Comparison of ENCODE assay signal across 8 cellular contexts in the genomic region with DNA sequence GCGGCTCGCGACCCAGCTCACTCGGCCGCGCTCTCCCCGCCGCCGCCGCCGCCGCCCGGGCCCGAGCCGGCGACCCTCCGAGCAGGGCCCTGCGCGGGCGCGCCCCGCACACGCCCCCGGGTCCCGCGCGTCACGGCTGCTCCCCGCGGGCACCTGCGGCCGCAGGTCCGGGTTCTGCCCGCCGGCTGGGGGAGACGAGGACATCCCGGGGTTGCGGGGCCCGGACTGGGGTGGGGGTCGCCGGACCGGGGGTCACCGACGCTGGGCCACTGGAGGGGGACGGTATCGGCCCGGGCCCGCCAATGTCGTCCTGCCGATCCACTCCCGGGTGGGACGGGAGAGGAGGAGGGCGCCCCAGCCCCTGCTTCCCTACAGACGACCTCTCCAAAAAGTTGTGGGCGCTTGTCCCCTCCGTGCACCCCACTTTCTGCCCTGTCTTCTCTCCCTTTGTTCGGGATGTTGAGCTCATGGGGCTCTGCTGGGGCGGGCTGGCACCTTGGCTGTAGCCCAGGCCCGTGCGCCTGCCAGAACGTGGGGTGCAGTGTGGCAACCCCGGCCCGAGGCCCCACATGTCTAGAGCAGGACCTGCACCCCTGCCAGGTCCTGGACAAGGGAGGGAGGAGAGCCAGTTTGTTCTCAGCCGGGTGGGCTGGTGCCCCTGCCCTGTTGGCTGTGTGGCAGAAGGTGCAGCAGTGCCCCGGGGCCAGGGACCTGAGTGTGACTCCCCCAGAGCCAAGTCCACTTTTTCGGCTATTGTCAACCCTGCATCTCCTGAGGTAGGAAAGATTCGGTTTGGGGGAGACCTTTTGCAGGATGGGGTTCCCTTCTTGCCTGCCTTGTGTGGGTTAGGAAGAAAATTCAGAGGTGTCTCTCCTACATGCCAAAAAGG. TPM values are rescaled to one million over a fixed set of nuclear protein-coding genes. Genes with fewer than 3 reads are reported as not detected.
DNase-seq lines count a peak whose midpoint lies in the region; FAIRE-seq and TF ChIP-seq lines count a peak whose summit lies in the region.

No MANE protein-coding gene starts in this region.

- no peaks in the 10 kb centered on the region for H3K27me3 Mint-ChIP-seq in T-helper 1 cell treated with Interleukin-12 subunit alpha and Interleukin-12 subunit beta and Interleukin-4 antibody, amounts not matched to agents 30 μg/mL and 1 μg/mL, for 36 hours (ENCODE audit: low read depth)
- peaks cover 5% of the 10 kb centered on the region for H3K27me3 Mint-ChIP-seq in neural progenitor cell (ENCODE audit: insufficient read depth, low read depth)

- peak overlapping the region; percentile 59 for H2AFZ ChIP-seq in SK-N-SH (ENCODE audit: low read depth)
- H2AFZ ChIP-seq in endothelial cell of umbilical vein (ENCODE audit: low read depth, low read length), result peak overlapping the region; percentile 74
- no peak overlapping the region for H2AFZ ChIP-seq in neural progenitor cell (replicated peaks)

- peak overlapping the region; percentile 70 to 76 for H3K4me3 ChIP-seq in SK-N-SH (ENCODE audit: low read depth in 2 of 2, low read length in 1 of 2)
- peak overlapping the region; percentile 32 to 56 (median 45) for H3K4me3 ChIP-seq in endothelial cell of umbilical vein (replicated peaks in 1 of 3; ENCODE audit: insufficient read depth in 1 of 3, low read depth in 1 of 3, low read length in 3 of 3)
- H3K4me3 ChIP-seq in neural progenitor cell, result peak overlapping the region; percentile 76

- H3K9ac ChIP-seq in SK-N-SH, result peak overlapping the region; percentile 49; the same call in 1 of the 2 replicates
- no peak overlapping the region for H3K9ac ChIP-seq in endothelial cell of umbilical vein (replicated peaks; ENCODE audit: extremely low read depth, insufficient read depth, low read length)
- H3K9ac ChIP-seq in neural progenitor cell, result no peak overlapping the region

- H3K9me3 Mint-ChIP-seq in T-helper 1 cell treated with Interleukin-12 subunit alpha and Interleukin-12 subunit beta and Interleukin-4 antibody, amounts not matched to agents 30 μg/mL and 1 μg/mL, for 36 hours, result no peaks in the 10 kb centered on the region
- H3K9me3 Mint-ChIP-seq in neural progenitor cell, result no peaks in the 10 kb centered on the region

- no peak for FAIRE-seq in endothelial cell of umbilical vein (lab: Jason Lieb, UNC)

- TF ChIP-seq CTCF in SK-N-SH (IDR thresholded peaks at IDR 0.05) (no peak), endothelial cell of umbilical vein (IDR thresholded peaks at IDR 0.05; ENCODE audit: extremely low read depth in 1 of 2, insufficient read depth in 1 of 2, low read depth in 1 of 2, low read length in 2 of 2) (no peak), neural progenitor cell (IDR thresholded peaks at IDR 0.05) (no peak)

- no peaks in the 10 kb centered on the region for H3K36me3 Mint-ChIP-seq in T-helper 1 cell treated with Interleukin-12 subunit alpha and Interleukin-12 subunit beta and Interleukin-4 antibody, amounts not matched to agents 30 μg/mL and 1 μg/mL, for 36 hours (ENCODE audit: low read depth)
- no peaks in the 10 kb centered on the region for H3K36me3 Mint-ChIP-seq in neural progenitor cell

- DNase-seq in T-helper 1 cell, result no peak
- DNase-seq in SK-N-SH, result peak; percentile 76
- DNase-seq in endothelial cell of umbilical vein (ENCODE audit: low read depth, low spot score), result no peak
- DNase-seq in neural progenitor cell (ENCODE audit: low spot score), result peak; percentile 11
- DNase-seq in stimulated activated naive CD4-positive, alpha-beta T cell treated with Interleukin-2 at 50 U/mL for 16 hours (lab: John Stamatoyannopoulos, UW), result no peak
- no peak for DNase-seq in NCI-H345 treated with DMSO at 0.1 percent for 48 hours (lab: John Stamatoyannopoulos, UW; ENCODE audit: unreplicated experiment)
- DNase-seq in cerebellar nuclear complex (lab: John Stamatoyannopoulos, UW), result no peak

- WGBS in SK-N-SH (ENCODE audit: low lambda C conversion rate), result 43% methylated on average over 7 of the region's 67 CpGs

- POLR2A ChIA-PET in SK-N-SH (lab: Yijun Ruan, JAX), result no interaction called here
- POLR2A ChIA-PET in endothelial cell of umbilical vein (lab: Charles Lee), result no interaction called here

- H3K27ac ChIP-seq in SK-N-SH (ENCODE audit: low read depth in 2 of 2, low read length in 1 of 2) (peak overlapping the region in 1 of 2 experiments; percentile 76; a peak in 2 of 4 replicates), endothelial cell of umbilical vein (ENCODE audit: insufficient read depth, low read depth, low read length) (no peak overlapping the region), neural progenitor cell (no peak overlapping the region)

- H4K20me1 ChIP-seq in SK-N-SH (ENCODE audit: insufficient read depth) (no peaks in the 10 kb centered on the region), endothelial cell of umbilical vein (replicated peaks; ENCODE audit: control insufficient read depth, extremely low read depth, insufficient read depth, low read length) (no peaks in the 10 kb centered on the region), neural progenitor cell (ENCODE audit: low read depth) (peaks cover 46% of the 10 kb centered on the region)

- H3K4me2 ChIP-seq in SK-N-SH (peak overlapping the region; percentile 98), endothelial cell of umbilical vein (ENCODE audit: insufficient read depth, low read length) (peak overlapping the region; percentile 70), neural progenitor cell (peak overlapping the region; percentile 82)

- H3K4me1 ChIP-seq in SK-N-SH (ENCODE audit: control insufficient read depth in 1 of 2, insufficient read depth in 2 of 2, low read depth in 1 of 2, low read length in 1 of 2) (peaks cover 0 to 46% of the 10 kb centered on the region in 2 experiments; a peak in 3 of 4 replicates), endothelial cell of umbilical vein (ENCODE audit: control insufficient read depth, extremely low read depth, insufficient read depth, low read length) (peaks cover 19% of the 10 kb centered on the region), neural progenitor cell (peaks cover 6% of the 10 kb centered on the region)

- TF ChIP-seq RAD21 in SK-N-SH (IDR thresholded peaks at IDR 0.05; ENCODE audit: low read length), result no peak

- peak overlapping the region; percentile 87 for H3K4me3 Mint-ChIP-seq in T-helper 1 cell treated with Interleukin-12 subunit alpha and Interleukin-12 subunit beta and Interleukin-4 antibody, amounts not matched to agents 30 μg/mL and 1 μg/mL, for 36 hours
- H3K4me3 Mint-ChIP-seq in neural progenitor cell, result peak overlapping the region; percentile 92

- peaks cover 4% of the 10 kb centered on the region for H3K79me2 ChIP-seq in SK-N-SH (ENCODE audit: insufficient read depth)
- H3K79me2 ChIP-seq in endothelial cell of umbilical vein (ENCODE audit: control insufficient read depth, insufficient read depth, low read length), result no peaks in the 10 kb centered on the region
- H3K79me2 ChIP-seq in neural progenitor cell (ENCODE audit: low read depth), result peaks cover 9% of the 10 kb centered on the region

- H3F3A ChIP-seq in SK-N-SH (replicated peaks; ENCODE audit: insufficient read depth), result peaks cover 4% of the 10 kb centered on the region
- H3F3A ChIP-seq in neural progenitor cell (ENCODE audit: low read depth), result peaks cover 15% of the 10 kb centered on the region

- TF ChIP-seq POLR2A in endothelial cell of umbilical vein (IDR thresholded peaks at IDR 0.05; ENCODE audit: low read depth, low read length), result no peak

- peak overlapping the region; percentile 88 for H3K27ac Mint-ChIP-seq in T-helper 1 cell treated with Interleukin-12 subunit alpha and Interleukin-12 subunit beta and Interleukin-4 antibody, amounts not matched to agents 30 μg/mL and 1 μg/mL, for 36 hours
- peak overlapping the region; percentile 25 for H3K27ac Mint-ChIP-seq in neural progenitor cell

- no peaks in the 10 kb centered on the region for H3K9me1 ChIP-seq in endothelial cell of umbilical vein (replicated peaks; ENCODE audit: control insufficient read depth, extremely low read depth, insufficient read depth, low read length)

- H3K36me3 ChIP-seq in SK-N-SH (replicated peaks in 1 of 2; ENCODE audit: control insufficient read depth in 1 of 2, insufficient read depth in 2 of 2, low read length in 1 of 2) (no peaks in the 10 kb centered on the region), endothelial cell of umbilical vein (ENCODE audit: control insufficient read depth in 2 of 2, extremely low read depth in 1 of 2, insufficient read depth in 2 of 2, low read length in 2 of 2) (no peaks in the 10 kb centered on the region), neural progenitor cell (no peaks in the 10 kb centered on the region)

- H3K9me2 ChIP-seq in SK-N-SH, result no peaks in the 10 kb centered on the region

- no TSS peak for BruUV-seq in endothelial cell of umbilical vein (replicated peaks; lab: Mats Ljungman, UMichigan)

- dilution Hi-C loops in endothelial cell of umbilical vein (cut with MboI; ENCODE audit: extremely low pct_ligation_motif_present, low sequenced_read_pairs), result no loop called here

- no peak for TF ChIP-seq EP300 in SK-N-SH (IDR thresholded peaks at IDR 0.05; ENCODE audit: borderline replicate concordance in 1 of 2, low read depth in 1 of 2, low read length in 1 of 2)

- H3K27me3 ChIP-seq in SK-N-SH (ENCODE audit: insufficient read depth), result no peaks in the 10 kb centered on the region
- no peaks in the 10 kb centered on the region for H3K27me3 ChIP-seq in endothelial cell of umbilical vein (ENCODE audit: control insufficient read depth in 2 of 2, insufficient read depth in 2 of 2, low read length in 2 of 2)
- peaks cover 38% of the 10 kb centered on the region for H3K27me3 ChIP-seq in neural progenitor cell

- peaks cover 46% of the 10 kb centered on the region for H3K4me1 Mint-ChIP-seq in T-helper 1 cell treated with Interleukin-12 subunit alpha and Interleukin-12 subunit beta and Interleukin-4 antibody, amounts not matched to agents 30 μg/mL and 1 μg/mL, for 36 hours (ENCODE audit: low read depth)
- H3K4me1 Mint-ChIP-seq in neural progenitor cell, result peaks cover 36% of the 10 kb centered on the region

- CTCF ChIA-PET in SK-N-SH (lab: Yijun Ruan, JAX), result interaction anchor here (1.6 to 2.7 kb wide), 2 partner anchors 14 to 47 kb away, joined by 3 to 17 read pairs; no protein-coding TSS in a partner anchor
- CTCF ChIA-PET in endothelial cell of umbilical vein (lab: Charles Lee), result interaction anchor here (0.6 kb wide), 1 partner anchor 210 kb away, joined by 3 read pairs; no protein-coding TSS in a partner anchor

- intact Hi-C loops in endothelial cell of umbilical vein (cut with micrococcal nuclease), result no loop called here

- H3K9me3 ChIP-seq in SK-N-SH (no peaks in the 10 kb centered on the region), endothelial cell of umbilical vein (replicated peaks; ENCODE audit: control insufficient read depth, insufficient read depth, low read length) (no peaks in the 10 kb centered on the region), neural progenitor cell (ENCODE audit: low read depth) (no peaks in the 10 kb centered on the region)

RNA-seq across cellular contexts. Expression of gene CELSR1, which starts 40.2 kb away (rescaled TPM):
- polyA plus RNA-seq in SK-N-SH (2012; rRNA removed), result 1.8 and 5.0 TPM in 2 replicates
- polyA plus RNA-seq in SK-N-SH (2012; cell fraction: cytosol; rRNA removed), result 2.0 and 3.3 TPM in 2 replicates
- polyA plus RNA-seq in SK-N-SH (2012; cell fraction: nucleus; rRNA removed), result 4.3 and 5.2 TPM in 2 replicates
- 2.1 and 3.7 TPM in 2 replicates for total RNA-seq in endothelial cell of umbilical vein
- polyA plus RNA-seq in endothelial cell of umbilical vein, result 5.4 and 5.7 TPM in 2 replicates
- polyA plus RNA-seq in endothelial cell of umbilical vein (2011; cell fraction: cytosol; rRNA removed), result 3.0 and 3.6 TPM in 2 replicates
- 5.5 and 6.0 TPM in 2 replicates for polyA plus RNA-seq in endothelial cell of umbilical vein (2011; cell fraction: nucleus; rRNA removed)
- polyA plus RNA-seq in endothelial cell of umbilical vein (2012), result 2.2 and 7.6 TPM in 2 replicates
- polyA minus RNA-seq in endothelial cell of umbilical vein, result 9.8 and 15.1 TPM in 2 replicates
- polyA minus RNA-seq in endothelial cell of umbilical vein (2011; cell fraction: cytosol; rRNA and poly(A)+ RNA removed), result 13.2 TPM
- 9.8 and 15.1 TPM in 2 replicates for polyA minus RNA-seq in endothelial cell of umbilical vein (2011; cell fraction: nucleus; rRNA and poly(A)+ RNA removed)
- 12.3 and 18.0 TPM in 2 replicates for total RNA-seq in neural progenitor cell (ENCODE audit: low replicate concordance)

RNA-seq across cellular contexts. Expression of gene GRAMD4, which starts 42.6 kb away (rescaled TPM):
- polyA plus RNA-seq in SK-N-SH (2012; rRNA removed) (13.5 and 15.5 TPM in 2 replicates), endothelial cell of umbilical vein (5.9 and 7.1 TPM in 2 replicates)
- 7.8 and 11.0 TPM in 2 replicates for polyA plus RNA-seq in SK-N-SH (2012; cell fraction: cytosol; rRNA removed)
- 22.3 and 31.8 TPM in 2 replicates for polyA plus RNA-seq in SK-N-SH (2012; cell fraction: nucleus; rRNA removed)
- total RNA-seq in endothelial cell of umbilical vein (14.8 and 17.3 TPM in 2 replicates), neural progenitor cell (ENCODE audit: low replicate concordance) (30.2 and 32.2 TPM in 2 replicates)
- polyA plus RNA-seq in endothelial cell of umbilical vein (2011; cell fraction: cytosol; rRNA removed), result 5.2 and 7.8 TPM in 2 replicates
- 12.6 and 22.0 TPM in 2 replicates for polyA plus RNA-seq in endothelial cell of umbilical vein (2011; cell fraction: nucleus; rRNA removed)
- polyA plus RNA-seq in endothelial cell of umbilical vein (2012), result 6.1 and 12.4 TPM in 2 replicates
- 13.8 and 35.4 TPM in 2 replicates for polyA minus RNA-seq in endothelial cell of umbilical vein
- polyA minus RNA-seq in endothelial cell of umbilical vein (2011; cell fraction: cytosol; rRNA and poly(A)+ RNA removed), result 7.1 TPM
- polyA minus RNA-seq in endothelial cell of umbilical vein (2011; cell fraction: nucleus; rRNA and poly(A)+ RNA removed), result 9.3 and 14.8 TPM in 2 replicates

Comparison
In these comparisons a context has a peak if more than half of its experiments do, and no peak if none do; other contexts are left out.
1. DNase-seq: peak in SK-N-SH (single experiment) and neural progenitor cell (single experiment); none in T-helper 1 cell (0 of 5), endothelial cell of umbilical vein (single experiment), stimulated activated naive CD4-positive, alpha-beta T cell treated with Interleukin-2 at 50 U/mL for 16 hours (single experiment), NCI-H345 treated with DMSO at 0.1 percent for 48 hours (single experiment) and cerebellar nuclear complex (0 of 2).
2. Peak in every context shown above with its lines, with median percentiles within 50 percentile points of each other: H3K4me2 ChIP-seq and H3K4me3 ChIP-seq.